ENCODE assay signal across 12 cellular contexts in genomic region chr17:8885163-8885967, GRCh38. TPM values are rescaled to one million over a fixed set of nuclear protein-coding genes. Genes with fewer than 3 reads are reported as not detected.
DNase-seq lines count a peak whose midpoint lies in the region; ATAC-seq and TF ChIP-seq lines count a peak whose summit lies in the region.
"Not testable (repeated sequence)": the region's sequence is repeated elsewhere in the genome, so short reads cannot be mapped to it uniquely, and the experiment has no call there.
"Had no signal": no experiment of that assay in that cellular context is flagged by ENCODE, and none has a peak within 500 bp of the region (broad histone marks: within the 10 kb centered on the region; RNA-seq: fewer than 3 reads in every experiment).

No MANE protein-coding gene starts in this region.

- intact Hi-C loops in OCI-LY7 (cut with micrococcal nuclease; ENCODE audit: unreplicated experiment); testis (cut with DNase I; ENCODE audit: low total_unique reads): not testable (repeated sequence)
- intact Hi-C loops in naive thymus-derived CD4-positive, alpha-beta T cell (cut with micrococcal nuclease), result loop anchor here in 1 of 2 donors (1.0 kb wide), 1 partner anchor 14 kb away; no protein-coding TSS in a partner anchor

- WGBS in testis, 2 donors, result 35 to 68% methylated on average over 12 to 25 of the region's 30 CpGs

- not testable (repeated sequence) for BruUV-seq in OCI-LY7 (replicated peaks; lab: Mats Ljungman, UMichigan)

- H3K4me2 ChIP-seq in OCI-LY7 (ENCODE audit: low read length), result not testable (repeated sequence)

- H3K27ac Mint-ChIP-seq in naive thymus-derived CD4-positive, alpha-beta T cell, result peak overlapping the region in 3 of 9 donors; percentile 14 to 76 (median 63)

- CTCF ChIA-PET in OCI-LY7 (lab: Charles Lee; ENCODE audit: unreplicated experiment); naive thymus-derived CD4-positive, alpha-beta T cell (lab: Charles Lee): not testable (repeated sequence)

- H3K9me3 Mint-ChIP-seq in naive thymus-derived CD4-positive, alpha-beta T cell, result not testable (repeated sequence)

- not testable (repeated sequence) for H3K4me1 ChIP-seq in OCI-LY7 (ENCODE audit: insufficient read depth, low read length, poor library complexity, severe bottlenecking); naive thymus-derived CD4-positive, alpha-beta T cell (ENCODE audit: control insufficient read depth in 2 of 2, insufficient read depth in 2 of 2, low read length in 2 of 2); testis

- not testable (repeated sequence) for H3K27me3 ChIP-seq in naive thymus-derived CD4-positive, alpha-beta T cell (ENCODE audit: control insufficient read depth in 2 of 2, insufficient read depth in 2 of 2, low read length in 2 of 2); testis

- not testable (repeated sequence) for TF ChIP-seq POLR2A in testis (IDR thresholded peaks at IDR 0.05)

- ATAC-seq in naive thymus-derived CD4-positive, alpha-beta T cell, result peak; percentile 79

- peak overlapping the region in 1 of 10 donors; percentile 34 for H3K4me3 Mint-ChIP-seq in naive thymus-derived CD4-positive, alpha-beta T cell

- not testable (repeated sequence) for H3K27ac ChIP-seq in OCI-LY7 (ENCODE audit: low read depth, low read length, poor library complexity, severe bottlenecking); testis
- H3K27ac ChIP-seq in naive thymus-derived CD4-positive, alpha-beta T cell (ENCODE audit: low read depth, low read length), result peak overlapping the region; percentile 65

- H3K9me3 ChIP-seq in OCI-LY7 (ENCODE audit: low read length); naive thymus-derived CD4-positive, alpha-beta T cell (ENCODE audit: control insufficient read depth in 2 of 3, low read length in 3 of 3); testis: not testable (repeated sequence)

- not testable (repeated sequence) for H3K79me2 ChIP-seq in OCI-LY7 (ENCODE audit: insufficient read depth, low read depth, low read length)

- not testable (repeated sequence) for TF ChIP-seq CTCF in GM10266 (IDR thresholded peaks at IDR 0.05; ENCODE audit: control insufficient read depth, insufficient read depth, low read depth, missing control alignments); OCI-LY7 (conservative IDR thresholded peaks at IDR 0.05; ENCODE audit: low read length); testis (IDR thresholded peaks at IDR 0.05)

- not testable (repeated sequence) for H4K20me1 ChIP-seq in OCI-LY7 (ENCODE audit: insufficient read depth, low read length)

- DNase-seq in GM10266 (ENCODE audit: extremely low spot score) (peak; percentile 50), OCI-LY7 (ENCODE audit: low spot score) (peak; percentile 38), activated T-helper 1 cell treated with Interleukin-2 at 50 U/mL for 16 hours (ENCODE audit: low read depth) (peak; percentile 49), testis (peak; percentile 70)
- DNase-seq in activated CD4-positive, alpha-beta T cell treated with anti-CD3 and anti-CD28 coated beads for 48 hours, result peak; percentile 78
- DNase-seq in effector CD4-positive, alpha-beta T cell, result peak; percentile 54
- peak in 6 of 9 donors; percentile 18 to 82 (median 36) for DNase-seq in naive thymus-derived CD4-positive, alpha-beta T cell
- peak; percentile 16 to 25 (median 21) for DNase-seq in stimulated activated CD4-positive, alpha-beta T cell treated with anti-CD3 and anti-CD28 coated beads, TNF-alpha, amount 100 ng/mL, for 1 hour (ENCODE audit: low read depth in 3 of 3, low spot score in 1 of 3)

- peaks cover 15 to 59% (median 23%) of the 10 kb centered on the region in 5 donors for H3K36me3 Mint-ChIP-seq in naive thymus-derived CD4-positive, alpha-beta T cell

- not testable (repeated sequence) for H3K36me3 ChIP-seq in OCI-LY7 (ENCODE audit: insufficient read depth, low read length); testis (ENCODE audit: low read depth, missing control alignments)
- H3K36me3 ChIP-seq in naive thymus-derived CD4-positive, alpha-beta T cell (ENCODE audit: control insufficient read depth in 2 of 3, insufficient read depth in 3 of 3, low read length in 3 of 3), result peaks cover 49 to 91% (median 55%) of the 10 kb centered on the region in 3 experiments

- H3K27me3 Mint-ChIP-seq in naive thymus-derived CD4-positive, alpha-beta T cell, result not testable (repeated sequence)

- H2AFZ ChIP-seq in OCI-LY7 (ENCODE audit: low read length), result not testable (repeated sequence)

- peaks cover 0 to 18% (median 0%) of the 10 kb centered on the region in 7 donors for H3K4me1 Mint-ChIP-seq in naive thymus-derived CD4-positive, alpha-beta T cell

- not testable (repeated sequence) for H3K9me2 ChIP-seq in OCI-LY7 (ENCODE audit: insufficient read depth, low read length)

- POLR2A ChIA-PET in OCI-LY7 (lab: Charles Lee), result not testable (repeated sequence)
- POLR2A ChIA-PET in naive thymus-derived CD4-positive, alpha-beta T cell (lab: Charles Lee), result interaction anchor here (0.8 kb wide), 1 partner anchor 11 kb away, joined by 3 read pairs; no protein-coding TSS in a partner anchor

- H3K4me3 ChIP-seq in OCI-LY7 (ENCODE audit: low read depth, low read length, poor library complexity, severe bottlenecking); naive thymus-derived CD4-positive, alpha-beta T cell (ENCODE audit: low read length); testis: not testable (repeated sequence)

RNA-seq across cellular contexts. Expression of gene PIK3R6, which starts 17.9 kb away (rescaled TPM):
- not detected in 2 replicates for total RNA-seq in OCI-LY7 (2014; rRNA removed; shearing (Covaris generic))
- total RNA-seq in OCI-LY7 (2022), result not detected in 2 replicates
- 10 to 100 TPM in 1 of 5 experiments, 1 to 10 TPM in 2, under 1 TPM in 2; 0.40 to 11.3 (median 1.1) TPM for total RNA-seq in naive thymus-derived CD4-positive, alpha-beta T cell
- polyA plus RNA-seq in naive thymus-derived CD4-positive, alpha-beta T cell, result under 1 TPM; 0.06 to 0.37 TPM
- 1 to 10 TPM; 1.3 to 2.5 TPM for total RNA-seq in testis
- polyA plus RNA-seq in testis (ENCODE audit: insufficient read depth, low read depth, low replicate concordance), result 2.6 TPM
- total RNA-seq: epithelial cell of proximal tubule, myocyte, RPMI7951 had no signal
- polyA plus RNA-seq: BJ had no signal

Comparison
In these comparisons a context has a peak if more than half of its experiments do, and no peak if none do; other contexts are left out.
1. DNase-seq: peak in every context shown above with its lines; median percentile 78 in activated CD4-positive, alpha-beta T cell treated with anti-CD3 and anti-CD28 coated beads for 48 hours; 70 in testis; 54 in effector CD4-positive, alpha-beta T cell; 50 in GM10266; 49 in activated T-helper 1 cell treated with Interleukin-2 at 50 U/mL for 16 hours; 38 in OCI-LY7; 36 in naive thymus-derived CD4-positive, alpha-beta T cell; 21 in stimulated activated CD4-positive, alpha-beta T cell treated with anti-CD3 and anti-CD28 coated beads, TNF-alpha, amount 100 ng/mL, for 1 hour.